In the genomic region with DNA sequence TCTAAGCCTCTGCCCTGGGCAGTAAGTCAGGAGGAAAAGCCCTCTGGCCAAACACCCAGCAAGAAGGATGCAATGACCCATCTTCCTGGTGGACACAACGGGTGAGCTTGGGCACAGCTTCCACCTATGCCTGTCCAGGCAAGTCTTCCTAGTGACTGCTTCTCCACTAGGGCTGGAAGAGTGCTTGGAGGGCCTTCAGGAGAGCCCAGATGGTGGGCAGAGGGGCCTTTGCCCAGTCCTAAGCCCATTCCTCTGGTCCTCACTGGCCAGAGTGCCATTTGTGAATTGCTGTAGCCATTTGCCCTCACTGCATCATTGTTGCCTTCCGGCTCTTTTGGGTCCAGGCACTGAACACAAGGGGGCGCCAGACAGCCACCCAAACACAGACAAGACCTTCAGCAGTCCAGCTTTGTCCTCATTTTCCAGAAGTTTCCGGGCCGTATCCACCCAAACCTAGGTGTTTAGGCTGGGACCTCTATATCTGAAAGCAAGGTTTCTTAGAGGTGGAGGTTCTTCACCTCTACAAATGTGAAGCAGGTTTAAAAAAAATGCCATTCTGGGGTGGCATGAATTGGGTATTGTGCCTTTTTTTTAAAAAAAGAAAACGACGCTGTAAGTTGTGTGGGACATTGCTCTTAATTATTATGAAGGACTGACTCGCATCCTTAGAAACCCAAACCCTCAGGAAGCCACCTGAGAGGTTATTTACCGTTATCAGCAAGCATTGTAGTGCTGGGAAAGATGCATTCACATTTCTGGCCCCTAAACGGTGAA, we compare ENCODE assay signal across 8 cellular contexts. TPM values are rescaled to one million over a fixed set of nuclear protein-coding genes. Genes with fewer than 3 reads are reported as not detected.
A peak's percentile ranks its signal among the peaks of the same experiment; 100 is the strongest.
DNase-seq lines count a peak whose midpoint lies in the region; ATAC-seq, FAIRE-seq and TF ChIP-seq lines count a peak whose summit lies in the region.

No MANE protein-coding gene starts in this region.

- H3K9ac ChIP-seq in colonic mucosa (ENCODE audit: low read depth in 2 of 2, low read length in 2 of 2) = peak overlapping the region in 1 of 2 donors; percentile 15
- no peak overlapping the region for H3K9ac ChIP-seq in HepG2 (ENCODE audit: insufficient read depth, low read depth, low read length)

- WGBS in HepG2 (ENCODE audit: low lambda C conversion rate) = 39% methylated on average over 10 of the region's 10 CpGs

- H3K4me3 ChIP-seq in colonic mucosa (no peak overlapping the region), HepG2 (replicated peaks in 1 of 3; ENCODE audit: insufficient read depth in 1 of 3, low read depth in 2 of 3, low read length in 3 of 3) (no peak overlapping the region)

- CTCF ChIA-PET in HepG2 (lab: Yijun Ruan, JAX; ENCODE audit: low intra/inter-chr PET ratio, low total read pairs) = interaction anchor here (0.8 to 4.2 kb wide), 7 partner anchors 45 to 141 kb away, joined by 3 to 66 read pairs (median 6); no protein-coding TSS in a partner anchor

- intact Hi-C loops in colonic mucosa (cut with DNase I) = loop anchor here (2.0 kb wide), 2 partner anchors 44 to 124 kb away; no protein-coding TSS in a partner anchor
- intact Hi-C loops in HepG2 (cut with micrococcal nuclease; ENCODE audit: unreplicated experiment) = loop anchor here (1.0 to 2.0 kb wide), 4 partner anchors 45 to 142 kb away; no protein-coding TSS in a partner anchor

- H3K27me3 ChIP-seq in colonic mucosa (no peaks in the 10 kb centered on the region), HepG2 (ENCODE audit: control insufficient read depth in 1 of 2, insufficient read depth in 2 of 2, low read length in 2 of 2) (no peaks in the 10 kb centered on the region; a peak in 1 of 5 replicates)

- in situ Hi-C loops in HepG2 (cut with HindIII; ENCODE audit: extremely low pct_ligation_motif_present, low pct_unique_long_range_greater_than_20kb) = loop anchor here (5.0 kb wide), 1 partner anchor 42 kb away; no protein-coding TSS in a partner anchor

- H4K20me1 ChIP-seq in HepG2 (ENCODE audit: insufficient read depth, low read length) = no peaks in the 10 kb centered on the region

- H3K27ac ChIP-seq in colonic mucosa (no peak overlapping the region), HepG2 (ENCODE audit: extremely low read length, insufficient read depth, low read length) (no peak overlapping the region)

- no peaks in the 10 kb centered on the region for H3K79me2 ChIP-seq in HepG2 (ENCODE audit: insufficient read depth, low read length)

- no TSS peak for BruUV-seq in HepG2 (replicated peaks; lab: Mats Ljungman, UMichigan)

- TF ChIP-seq CTCF in colonic mucosa (IDR thresholded peaks at IDR 0.05) (peak; percentile 94), HepG2 (CRISPR knock-in tag; IDR thresholded peaks at IDR 0.05) (peak; percentile 98)

- TF ChIP-seq RAD21 in HepG2 (CRISPR knock-in tag; IDR thresholded peaks at IDR 0.05) = peak; percentile 97

- no peaks in the 10 kb centered on the region for H3K4me1 ChIP-seq in colonic mucosa
- H3K4me1 ChIP-seq in HepG2 (ENCODE audit: insufficient read depth, low read length) = peaks cover 44% of the 10 kb centered on the region

- H3K9me3 ChIP-seq in colonic mucosa (no peaks in the 10 kb centered on the region), HepG2 (ENCODE audit: low read length) (no peaks in the 10 kb centered on the region)

- peak; percentile 74 for FAIRE-seq in HepG2 (lab: Jason Lieb, UNC)

- H2AFZ ChIP-seq in HepG2 (ENCODE audit: low read length) = no peak overlapping the region

- ATAC-seq in HG02678 (IDR thresholded peaks at IDR 0.05; ENCODE audit: unreplicated experiment) (peak; percentile 64), HepG2 (peak; percentile 82), GM21423 (IDR thresholded peaks at IDR 0.05; ENCODE audit: unreplicated experiment) (no peak)

- H3K4me2 ChIP-seq in HepG2 (ENCODE audit: low read depth, low read length) = 0 out of 2 replicates have a peak overlapping the region, but pooled peaks have one; percentile 8

- TF ChIP-seq EP300 in HepG2 (IDR thresholded peaks at IDR 0.05; ENCODE audit: low read depth in 2 of 2, low read length in 2 of 2) (peak in 1 of 2 experiments; percentile 46; a peak in 1 of 4 replicates), HepG2 (CRISPR knock-in tag; IDR thresholded peaks at IDR 0.05; ENCODE audit: borderline replicate concordance) (no peak)

- DNase-seq in DMS153 treated with DMSO at 0.1 percent for 48 hours (lab: John Stamatoyannopoulos, UW; ENCODE audit: unreplicated experiment) (peak; percentile 44), NCI-H345 treated with DMSO at 0.1 percent for 48 hours (lab: John Stamatoyannopoulos, UW; ENCODE audit: unreplicated experiment) (peak; percentile 39), colonic mucosa (peak; percentile 86), HepG2 (ENCODE audit: low spot score) (peak; percentile 72)
- DNase-seq in activated CD4-positive, alpha-beta T cell treated with anti-CD3 and anti-CD28 coated beads for 48 hours = peak; percentile 80
- peak; percentile 38 to 62 (median 54) for DNase-seq in stimulated activated CD4-positive, alpha-beta T cell treated with anti-CD3 and anti-CD28 coated beads, TNF-alpha, amount 100 ng/mL, for 1 hour (ENCODE audit: low read depth in 3 of 3, low spot score in 1 of 3)

- POLR2A ChIA-PET in HepG2 (lab: Yijun Ruan, JAX) = interaction anchor here (0.6 to 1.6 kb wide), 2 partner anchors 27 to 121 kb away, joined by 3 to 4 read pairs; no protein-coding TSS in a partner anchor

- no peak for TF ChIP-seq POLR2A in HepG2 (IDR thresholded peaks at IDR 0.05; ENCODE audit: insufficient read depth in 1 of 2, low read depth in 2 of 2, low read length in 2 of 2)

- no peaks in the 10 kb centered on the region for H3K36me3 ChIP-seq in colonic mucosa
- H3K36me3 ChIP-seq in HepG2 (replicated peaks in 1 of 2; ENCODE audit: control insufficient read depth in 1 of 2, insufficient read depth in 2 of 2, low read length in 2 of 2) = no peaks in the 10 kb centered on the region

TF ChIP-seq in HepG2, 621 proteins besides CTCF, POLR2A, EP300 and RAD21 (continues in another document):
- no peak for TF ChIP-seq ZNF75D (CRISPR knock-in tag; IDR thresholded peaks at IDR 0.05; ENCODE audit: borderline replicate concordance)
- peak; percentile 78; the same call in 1 of the 2 replicates for TF ChIP-seq ARID2 (CRISPR knock-in tag; IDR thresholded peaks at IDR 0.05; ENCODE audit: borderline replicate concordance)
- TF ChIP-seq, protein P1, sequence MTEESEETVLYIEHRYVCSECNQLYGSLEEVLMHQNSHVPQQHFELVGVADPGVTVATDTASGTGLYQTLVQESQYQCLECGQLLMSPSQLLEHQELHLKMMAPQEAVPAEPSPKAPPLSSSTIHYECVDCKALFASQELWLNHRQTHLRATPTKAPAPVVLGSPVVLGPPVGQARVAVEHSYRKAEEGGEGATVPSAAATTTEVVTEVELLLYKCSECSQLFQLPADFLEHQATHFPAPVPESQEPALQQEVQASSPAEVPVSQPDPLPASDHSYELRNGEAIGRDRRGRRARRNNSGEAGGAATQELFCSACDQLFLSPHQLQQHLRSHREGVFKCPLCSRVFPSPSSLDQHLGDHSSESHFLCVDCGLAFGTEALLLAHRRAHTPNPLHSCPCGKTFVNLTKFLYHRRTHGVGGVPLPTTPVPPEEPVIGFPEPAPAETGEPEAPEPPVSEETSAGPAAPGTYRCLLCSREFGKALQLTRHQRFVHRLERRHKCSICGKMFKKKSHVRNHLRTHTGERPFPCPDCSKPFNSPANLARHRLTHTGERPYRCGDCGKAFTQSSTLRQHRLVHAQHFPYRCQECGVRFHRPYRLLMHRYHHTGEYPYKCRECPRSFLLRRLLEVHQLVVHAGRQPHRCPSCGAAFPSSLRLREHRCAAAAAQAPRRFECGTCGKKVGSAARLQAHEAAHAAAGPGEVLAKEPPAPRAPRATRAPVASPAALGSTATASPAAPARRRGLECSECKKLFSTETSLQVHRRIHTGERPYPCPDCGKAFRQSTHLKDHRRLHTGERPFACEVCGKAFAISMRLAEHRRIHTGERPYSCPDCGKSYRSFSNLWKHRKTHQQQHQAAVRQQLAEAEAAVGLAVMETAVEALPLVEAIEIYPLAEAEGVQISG (CRISPR knock-in tag; IDR thresholded peaks at IDR 0.05) = peak; percentile 26; the same call in 1 of the 2 replicates
- TF ChIP-seq, protein P2, sequence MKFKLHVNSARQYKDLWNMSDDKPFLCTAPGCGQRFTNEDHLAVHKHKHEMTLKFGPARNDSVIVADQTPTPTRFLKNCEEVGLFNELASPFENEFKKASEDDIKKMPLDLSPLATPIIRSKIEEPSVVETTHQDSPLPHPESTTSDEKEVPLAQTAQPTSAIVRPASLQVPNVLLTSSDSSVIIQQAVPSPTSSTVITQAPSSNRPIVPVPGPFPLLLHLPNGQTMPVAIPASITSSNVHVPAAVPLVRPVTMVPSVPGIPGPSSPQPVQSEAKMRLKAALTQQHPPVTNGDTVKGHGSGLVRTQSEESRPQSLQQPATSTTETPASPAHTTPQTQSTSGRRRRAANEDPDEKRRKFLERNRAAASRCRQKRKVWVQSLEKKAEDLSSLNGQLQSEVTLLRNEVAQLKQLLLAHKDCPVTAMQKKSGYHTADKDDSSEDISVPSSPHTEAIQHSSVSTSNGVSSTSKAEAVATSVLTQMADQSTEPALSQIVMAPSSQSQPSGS (CRISPR knock-in tag; IDR thresholded peaks at IDR 0.05) = 0 out of 2 replicates have a peak, but pooled peaks have one; percentile 19
- 0 out of 2 replicates have a peak, but pooled peaks have one; percentile 36 for TF ChIP-seq THAP11 (CRISPR knock-in tag; IDR thresholded peaks at IDR 0.05)

RNA-seq across cellular contexts. Expression of a gene that starts 29.5 kb away (rescaled TPM):
- total RNA-seq in colonic mucosa (1 to 10 TPM; 1.1 to 1.9 TPM), HepG2 (2016; rRNA removed; fragmentation: Illumina TruSeq; extraction: Trizol) (1.3 and 1.5 TPM in 2 replicates)
- total RNA-seq in HepG2 (2016; cell fraction: cytosol; rRNA removed; fragmentation: Illumina TruSeq; extraction: Trizol; ENCODE audit: low read depth) = 0.79 and 0.91 TPM in 2 replicates
- 1.4 and 1.5 TPM in 2 replicates for total RNA-seq in HepG2 (2016; cell fraction: insoluble cytoplasmic fraction; rRNA removed; fragmentation: Illumina TruSeq; extraction: Trizol)
- 1.9 and 2.0 TPM in 2 replicates for total RNA-seq in HepG2 (2016; cell fraction: membrane; rRNA removed; fragmentation: Illumina TruSeq; extraction: Trizol)
- 0.88 and 0.90 TPM in 2 replicates for total RNA-seq in HepG2 (2016; cell fraction: nucleus; rRNA removed; fragmentation: Illumina TruSeq; extraction: Trizol)
- polyA plus RNA-seq in HepG2 (2011; rRNA removed) = 8.1 and 8.8 TPM in 2 replicates
- polyA plus RNA-seq in HepG2 (2011; cell fraction: cytosol; rRNA removed) = 3.2 and 4.3 TPM in 2 replicates
- polyA plus RNA-seq in HepG2 (2011; cell fraction: nucleus; rRNA removed) = 2.5 and 2.8 TPM in 2 replicates
- polyA plus RNA-seq in HepG2 (2012) = 5.3 and 8.3 TPM in 2 replicates
- 1.0 and 1.2 TPM in 2 replicates for polyA plus RNA-seq in HepG2 (2016; cell fraction: cytosol; fragmentation: Illumina TruSeq; extraction: Trizol; ENCODE audit: low read depth)
- polyA plus RNA-seq in HepG2 (2016; cell fraction: insoluble cytoplasmic fraction; fragmentation: Illumina TruSeq; extraction: Trizol; ENCODE audit: low read depth) = 3.8 and 4.0 TPM in 2 replicates
- polyA plus RNA-seq in HepG2 (2016; cell fraction: membrane; fragmentation: Illumina TruSeq; extraction: Trizol; ENCODE audit: low read depth) = 2.8 TPM in 2 replicates
- polyA plus RNA-seq in HepG2 (2016; cell fraction: nucleus; fragmentation: Illumina TruSeq; extraction: Trizol; ENCODE audit: insufficient read depth, low read depth) = 2.5 and 3.1 TPM in 2 replicates
- 1.1 and 5.5 TPM in 2 replicates for polyA minus RNA-seq in HepG2 (2011; rRNA and poly(A)+ RNA removed; ENCODE audit: low replicate concordance)
- polyA minus RNA-seq in HepG2 (2011; cell fraction: cytosol; rRNA and poly(A)+ RNA removed) = 2.4 and 3.0 TPM in 2 replicates
- polyA minus RNA-seq in HepG2 (2011; cell fraction: nucleus; rRNA and poly(A)+ RNA removed) = 3.7 and 3.9 TPM in 2 replicates
